25 cellular contexts compared by ENCODE assay signal in genomic region chr4:65654976-65655375, GRCh38. TPM values are rescaled to one million over a fixed set of nuclear protein-coding genes. Genes with fewer than 3 reads are reported as not detected.
"Had no signal": no experiment of that assay in that cellular context is flagged by ENCODE, and none has a peak within 500 bp of the region (broad histone marks: within the 10 kb centered on the region; RNA-seq: fewer than 3 reads in every experiment).

No MANE protein-coding gene starts in this region.

- H3K27ac ChIP-seq: KMS-11, RWPE1, SJCRH30 had no signal

- H3K36me3 ChIP-seq: SJCRH30 had no signal

- H3K27me3 ChIP-seq: SJCRH30 had no signal

- DNase-seq: IMR-90, Kasumi-1, MM.1S, NCI-H1092 treated with DMSO at 0.1 percent for 48 hours, NCI-H1436, NCI-H187, NCI-H2029, NCI-H2081 treated with DMSO at 0.1 percent for 48 hours, NCI-H2171, NCI-H226, NCI-H446, NCI-H510A, NCI-H524 treated with DMSO at 0.1 percent for 48 hours, NCI-H774, SHP77 treated with DMSO at 0.1 percent for 48 hours, SJCRH30 had no signal

- H3K4me3 ChIP-seq: K562, SJCRH30 had no signal

- H3K9ac ChIP-seq: KMS-11 had no signal

- H3K9me3 ChIP-seq: SJCRH30 had no signal

- ATAC-seq: HepG2, K562, Panc1, Right ventricle myocardium inferior, SK-N-SH treated with all-trans-retinoic acid at 6 μM for 48 hours had no signal

RNA-seq across cellular contexts. Expression of gene EPHA5, which starts 15.3 kb away (rescaled TPM):
- total RNA-seq: HepG2; HT-29; K562; T-helper 1 cell treated with Interleukin-12 subunit alpha and Interleukin-12 subunit beta and Interleukin-4 antibody, amounts not matched to agents 30 ng/mL and 1 ng/mL, for 36 hours had no signal
- polyA plus RNA-seq: HepG2 had no signal
